ENCODE assay signal across 18 cellular contexts in the genomic region with DNA sequence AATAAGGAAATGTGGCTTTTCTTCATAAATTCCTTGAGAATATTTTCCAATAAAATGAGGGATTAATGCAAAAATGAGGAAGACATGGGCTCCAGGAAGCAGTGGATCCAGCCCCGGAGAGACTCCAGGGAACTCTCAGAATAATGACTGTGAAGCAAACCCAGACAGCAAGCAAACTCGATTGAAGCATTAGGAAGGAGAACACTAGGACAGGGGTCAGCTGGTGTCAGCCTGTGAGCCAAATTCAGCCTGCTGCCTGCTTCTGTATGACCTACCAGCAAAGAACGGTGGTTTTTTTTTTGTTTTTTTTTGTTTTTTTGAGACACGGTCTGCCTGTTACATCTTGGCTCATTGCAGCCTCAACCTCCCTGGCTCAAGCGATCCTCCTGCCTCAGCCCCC.
DNase-seq lines count a peak whose midpoint lies in the region; ATAC-seq, FAIRE-seq and TF ChIP-seq lines count a peak whose summit lies in the region.
"Had no signal": no experiment of that assay in that cellular context is flagged by ENCODE, and none has a peak within 500 bp of the region (broad histone marks: within the 10 kb centered on the region; RNA-seq: fewer than 3 reads in every experiment).

No MANE protein-coding gene starts in this region.

- H3K4me1 Mint-ChIP-seq in GM23338 (peaks cover 5% of the 10 kb centered on the region), glutamatergic neuron (ENCODE audit: low read depth, unreplicated experiment) (peaks cover 28% of the 10 kb centered on the region)

- DNase-seq in GM23338 (ENCODE audit: low spot score) (no peak), K562 (ENCODE audit: extremely low read depth in 1 of 4, low spot score in 3 of 4) (no peak), glutamatergic neuron (peak; percentile 28), small intestine (no peak), cerebellar nuclear complex (lab: John Stamatoyannopoulos, UW) (no peak), NCI-H1417 (lab: John Stamatoyannopoulos, UW) (no peak)
- DNase-seq: AML-193; Caco-2; CD4-positive, alpha-beta T cell; DMS79 treated with DMSO at 0.1 percent for 48 hours; GF-D8; GOT3; H9 had no signal

- ATAC-seq in GM23338 (no peak), K562 (peak; percentile 32; the same call in 2 of the 3 replicates), HG02970 (IDR thresholded peaks at IDR 0.05; ENCODE audit: low FRiP score, unreplicated experiment) (no peak)

- TF ChIP-seq RAD21 in K562 (CRISPR knock-in tag; conservative IDR thresholded peaks at IDR 0.05 in 1 of 2, IDR thresholded peaks at IDR 0.05 in 1 of 2) = no peak

- no peaks in the 10 kb centered on the region for H3K36me3 Mint-ChIP-seq in GM23338 (ENCODE audit: low read depth)
- H3K36me3 Mint-ChIP-seq in glutamatergic neuron (ENCODE audit: unreplicated experiment) = peaks cover 7% of the 10 kb centered on the region

- H3K27ac ChIP-seq in GM23338 (ENCODE audit: low read depth) (no peak overlapping the region), K562 (ENCODE audit: extremely low read depth, low read depth, low read length) (no peak overlapping the region), small intestine (ENCODE audit: low read depth in 1 of 2, low read length in 1 of 2) (no peak overlapping the region)
- H3K27ac ChIP-seq: C4-2B, HL-60 had no signal

- H3K9me3 Mint-ChIP-seq in GM23338 (no peaks in the 10 kb centered on the region; the same call in 1 of the 3 replicates), glutamatergic neuron (ENCODE audit: unreplicated experiment) (peaks cover 7% of the 10 kb centered on the region)
- H3K9me3 Mint-ChIP-seq: CD4-positive, alpha-beta T cell had no signal

- H3K27me3 ChIP-seq in GM23338 (ENCODE audit: insufficient read depth) = no peaks in the 10 kb centered on the region
- H3K27me3 ChIP-seq in K562 (ENCODE audit: control insufficient read depth in 2 of 2, insufficient read depth in 2 of 2, low read length in 2 of 2) = no peaks in the 10 kb centered on the region
- no peaks in the 10 kb centered on the region for H3K27me3 ChIP-seq in small intestine (ENCODE audit: control insufficient read depth in 2 of 2, insufficient read depth in 2 of 2, low read length in 2 of 2)

- H3K4me3 ChIP-seq in GM23338 (no peak overlapping the region), K562 (no peak overlapping the region), small intestine (ENCODE audit: low read depth in 1 of 2, low read length in 2 of 2) (no peak overlapping the region)

- no peak overlapping the region for H3K4me3 Mint-ChIP-seq in GM23338
- H3K4me3 Mint-ChIP-seq in glutamatergic neuron (ENCODE audit: unreplicated experiment) = no peak overlapping the region
- H3K4me3 Mint-ChIP-seq: CD4-positive, alpha-beta T cell; H9 had no signal

- WGBS in K562 (ENCODE audit: insufficient coverage, low coverage, missing lambda C conversion rate) = 62% methylated on average over 4 of the region's 5 CpGs
- WGBS in small intestine, 3 donors = 72 to 90% (median 89%) methylated on average over 5 of the region's 5 CpGs

- H3K9me2 ChIP-seq in GM23338 (ENCODE audit: insufficient read depth) = peaks cover 8% of the 10 kb centered on the region

- H3K9me3 ChIP-seq in K562 (replicated peaks; ENCODE audit: control insufficient read depth, insufficient read depth, low read depth, low read length) (no peaks in the 10 kb centered on the region), small intestine (ENCODE audit: control insufficient read depth, low read depth) (no peaks in the 10 kb centered on the region)

- BruUV-seq in K562 (replicated peaks; lab: Mats Ljungman, UMichigan) = no TSS peak

- POLR2A ChIA-PET in K562 (lab: Yijun Ruan, JAX) = interaction anchor here (1.6 kb wide), 1 partner anchor 34 kb away, joined by 3 read pairs; no protein-coding TSS in a partner anchor

- H3K36me3 ChIP-seq in GM23338 (ENCODE audit: insufficient read depth) (no peaks in the 10 kb centered on the region), K562 (ENCODE audit: control insufficient read depth, insufficient read depth, low read length) (no peaks in the 10 kb centered on the region), small intestine (ENCODE audit: control insufficient read depth in 2 of 2, insufficient read depth in 2 of 2, low read length in 2 of 2) (no peaks in the 10 kb centered on the region)

- TF ChIP-seq POLR2A in K562 (conservative IDR thresholded peaks at IDR 0.05) = no peak

- no peaks in the 10 kb centered on the region for H3F3A ChIP-seq in GM23338 (replicated peaks; ENCODE audit: low read depth)

- TF ChIP-seq EP300 in K562 (IDR thresholded peaks at IDR 0.05; ENCODE audit: low read length) = no peak

- CTCF ChIA-PET in K562 (lab: Yijun Ruan, JAX; ENCODE audit: low intra/inter-chr PET ratio) = no interaction called here

- intact Hi-C loops in K562 (cut with micrococcal nuclease) = no loop called here

- H3K79me2 ChIP-seq in GM23338 (replicated peaks; ENCODE audit: insufficient read depth) = no peaks in the 10 kb centered on the region
- H3K79me2 ChIP-seq in K562 (ENCODE audit: control insufficient read depth, insufficient read depth, low read length) = no peaks in the 10 kb centered on the region

- in situ Hi-C loops in K562 (cut with MboI) = no loop called here

- no peak for FAIRE-seq in K562 (lab: Jason Lieb, UNC)
- FAIRE-seq in small intestine (lab: Jason Lieb, UNC) = peak; percentile 23
- FAIRE-seq: A204.1, D721Med had no signal

- H3K9me1 ChIP-seq in K562 (ENCODE audit: control insufficient read depth, insufficient read depth, low read length) = no peaks in the 10 kb centered on the region

- H2AFZ ChIP-seq in GM23338 = peak overlapping the region; percentile 38; the same call in 1 of the 2 replicates
- 0 out of 2 replicates have a peak overlapping the region, but pooled peaks have one; percentile 25 for H2AFZ ChIP-seq in K562 (ENCODE audit: low read depth, low read length)

- H3K27ac Mint-ChIP-seq in GM23338 (no peak overlapping the region), glutamatergic neuron (ENCODE audit: unreplicated experiment) (peak overlapping the region; percentile 62)
- H3K27ac Mint-ChIP-seq: CD4-positive, alpha-beta T cell had no signal

- no peak overlapping the region for H3K4me2 ChIP-seq in GM23338
- no peak overlapping the region for H3K4me2 ChIP-seq in K562 (ENCODE audit: insufficient read depth, low read length)

- TF ChIP-seq CTCF in GM23338 (conservative IDR thresholded peaks at IDR 0.05; ENCODE audit: low read depth in 2 of 2) (no peak), K562 (IDR thresholded peaks at IDR 0.05 in 2 of 3, conservative IDR thresholded peaks at IDR 0.05 in 1 of 3; ENCODE audit: insufficient read depth in 2 of 3, low read depth in 1 of 3, low read length in 3 of 3) (no peak), glutamatergic neuron (IDR thresholded peaks at IDR 0.05; ENCODE audit: partially characterized antibody, unreplicated experiment) (no peak)

- no peak overlapping the region for H3K9ac ChIP-seq in K562 (ENCODE audit: insufficient read depth in 1 of 2, low read depth in 2 of 2, low read length in 2 of 2)

- H3K27me3 Mint-ChIP-seq in GM23338 (ENCODE audit: insufficient read depth, low read depth, poor library complexity) = no peaks in the 10 kb centered on the region
- peaks cover 7% of the 10 kb centered on the region for H3K27me3 Mint-ChIP-seq in glutamatergic neuron (ENCODE audit: unreplicated experiment)
- H3K27me3 Mint-ChIP-seq: CD4-positive, alpha-beta T cell had no signal

- H4K20me1 ChIP-seq in GM23338 (replicated peaks; ENCODE audit: insufficient read depth) = no peaks in the 10 kb centered on the region
- H4K20me1 ChIP-seq in K562 (replicated peaks; ENCODE audit: control insufficient read depth, insufficient read depth, low read length) = no peaks in the 10 kb centered on the region

- H3K4me1 ChIP-seq in GM23338 (ENCODE audit: insufficient read depth) = peaks cover 5% of the 10 kb centered on the region
- H3K4me1 ChIP-seq in K562 (replicated peaks in 1 of 2; ENCODE audit: control insufficient read depth in 2 of 2, insufficient read depth in 2 of 2, low read length in 2 of 2) = no peaks in the 10 kb centered on the region
- no peaks in the 10 kb centered on the region for H3K4me1 ChIP-seq in small intestine (ENCODE audit: control insufficient read depth in 2 of 2, insufficient read depth in 1 of 2, low read depth in 1 of 2, low read length in 1 of 2)
- H3K4me1 ChIP-seq: Caco-2 had no signal

TF ChIP-seq in GM23338, 12 proteins besides CTCF, POLR2A, EP300 and RAD21 (continues in another document):
- TF ChIP-seq ZNF114 (CRISPR knock-in tag; IDR thresholded peaks at IDR 0.05) = no peak
- no peak for TF ChIP-seq ZNF331 (CRISPR knock-in tag; IDR thresholded peaks at IDR 0.05; ENCODE audit: low read depth)

TF ChIP-seq in K562, 482 proteins besides CTCF, POLR2A, EP300 and RAD21:
- TF ChIP-seq, protein P1, sequence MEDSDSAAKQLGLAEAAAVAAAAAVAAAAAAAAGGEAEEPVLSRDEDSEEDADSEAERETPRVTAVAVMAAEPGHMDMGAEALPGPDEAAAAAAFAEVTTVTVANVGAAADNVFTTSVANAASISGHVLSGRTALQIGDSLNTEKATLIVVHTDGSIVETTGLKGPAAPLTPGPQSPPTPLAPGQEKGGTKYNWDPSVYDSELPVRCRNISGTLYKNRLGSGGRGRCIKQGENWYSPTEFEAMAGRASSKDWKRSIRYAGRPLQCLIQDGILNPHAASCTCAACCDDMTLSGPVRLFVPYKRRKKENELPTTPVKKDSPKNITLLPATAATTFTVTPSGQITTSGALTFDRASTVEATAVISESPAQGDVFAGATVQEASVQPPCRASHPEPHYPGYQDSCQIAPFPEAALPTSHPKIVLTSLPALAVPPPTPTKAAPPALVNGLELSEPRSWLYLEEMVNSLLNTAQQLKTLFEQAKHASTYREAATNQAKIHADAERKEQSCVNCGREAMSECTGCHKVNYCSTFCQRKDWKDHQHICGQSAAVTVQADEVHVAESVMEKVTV (CRISPR knock-in tag; IDR thresholded peaks at IDR 0.05) = no peak
- no peak for TF ChIP-seq BRF1 (IDR thresholded peaks at IDR 0.05; ENCODE audit: borderline replicate concordance, extremely low read depth, insufficient read length)
- no peak for TF ChIP-seq ZZZ3 (IDR thresholded peaks at IDR 0.05)
- TF ChIP-seq SMARCC2 (IDR thresholded peaks at IDR 0.05; ENCODE audit: low read depth) = no peak
- TF ChIP-seq SMARCA4 (IDR thresholded peaks at IDR 0.05) = no peak
- TF ChIP-seq ZNF764 (CRISPR knock-in tag; IDR thresholded peaks at IDR 0.05; ENCODE audit: low read depth) = no peak
- TF ChIP-seq, protein P2, sequence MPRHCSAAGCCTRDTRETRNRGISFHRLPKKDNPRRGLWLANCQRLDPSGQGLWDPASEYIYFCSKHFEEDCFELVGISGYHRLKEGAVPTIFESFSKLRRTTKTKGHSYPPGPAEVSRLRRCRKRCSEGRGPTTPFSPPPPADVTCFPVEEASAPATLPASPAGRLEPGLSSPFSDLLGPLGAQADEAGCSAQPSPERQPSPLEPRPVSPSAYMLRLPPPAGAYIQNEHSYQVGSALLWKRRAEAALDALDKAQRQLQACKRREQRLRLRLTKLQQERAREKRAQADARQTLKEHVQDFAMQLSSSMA (CRISPR knock-in tag; IDR thresholded peaks at IDR 0.05) = no peak
